13 cellular contexts compared by ENCODE assay signal in genomic region chr4:177393236-177393635, GRCh38. TPM values are rescaled to one million over a fixed set of nuclear protein-coding genes. Genes with fewer than 3 reads are reported as not detected.
DNase-seq lines count a peak whose midpoint lies in the region; ATAC-seq and TF ChIP-seq lines count a peak whose summit lies in the region.
"Had no signal": no experiment of that assay in that cellular context is flagged by ENCODE, and none has a peak within 500 bp of the region (broad histone marks: within the 10 kb centered on the region; RNA-seq: fewer than 3 reads in every experiment).

No MANE protein-coding gene starts in this region.

- H3K4me2 ChIP-seq in PC-9, result no peak overlapping the region

- H3K4me3 Mint-ChIP-seq in CD8-positive, alpha-beta memory T cell, result peak overlapping the region in 5 of 7 donors; percentile 27 to 72 (median 54)
- no peak overlapping the region for H3K4me3 Mint-ChIP-seq in activated naive CD8-positive, alpha-beta T cell treated with anti-CD3 and anti-CD28 coated beads for 36 hours
- H3K4me3 Mint-ChIP-seq: stimulated activated memory B cell treated with anti-CD40 and anti-IgM and Interleukin-4, amounts not matched to agents 10 μg/mL and 1 μg/mL and 100 μg/mL, for 72 hours had no signal

- no TSS peak for BruUV-seq in PC-9 (replicated peaks; lab: Mats Ljungman, UMichigan)

- H2AFZ ChIP-seq in PC-9, result no peak overlapping the region

- peaks cover 15% of the 10 kb centered on the region for H3K4me1 ChIP-seq in CD8-positive, alpha-beta memory T cell (ENCODE audit: insufficient read depth, low read length)
- no peaks in the 10 kb centered on the region for H3K4me1 ChIP-seq in PC-9 (replicated peaks; ENCODE audit: insufficient read depth)

- H3K36me3 Mint-ChIP-seq in CD8-positive, alpha-beta memory T cell, result peaks cover 0 to 4% (median 0%) of the 10 kb centered on the region in 3 donors
- no peaks in the 10 kb centered on the region for H3K36me3 Mint-ChIP-seq in activated naive CD8-positive, alpha-beta T cell treated with anti-CD3 and anti-CD28 coated beads for 36 hours
- H3K36me3 Mint-ChIP-seq: stimulated activated memory B cell treated with anti-CD40 and anti-IgM and Interleukin-4, amounts not matched to agents 10 μg/mL and 1 μg/mL and 100 μg/mL, for 72 hours had no signal

- no peak for TF ChIP-seq CTCF in PC-9 (conservative IDR thresholded peaks at IDR 0.05)

- no peaks in the 10 kb centered on the region for H3K9me2 ChIP-seq in PC-9 (ENCODE audit: insufficient read depth)

- in situ Hi-C loops in KBM-7 (cut with MboI; ENCODE audit: low pct_unique_long_range_greater_than_20kb, low sequenced_read_pairs), result no loop called here

- H3F3A ChIP-seq in PC-9 (ENCODE audit: insufficient read depth, low read depth), result no peaks in the 10 kb centered on the region

- no peak overlapping the region for H3K27ac ChIP-seq in CD8-positive, alpha-beta memory T cell (ENCODE audit: low read depth, low read length)
- no peak overlapping the region for H3K27ac ChIP-seq in PC-9
- H3K27ac ChIP-seq: C4-2B, neutrophil had no signal

- H3K27me3 ChIP-seq in CD8-positive, alpha-beta memory T cell (ENCODE audit: insufficient read depth, low read length, poor library complexity, severe bottlenecking), result no peaks in the 10 kb centered on the region
- H3K27me3 ChIP-seq in PC-9 (ENCODE audit: insufficient read depth, low read depth), result no peaks in the 10 kb centered on the region
- H3K27me3 ChIP-seq: neutrophil had no signal

- peak; percentile 61 for ATAC-seq in GM19395 (IDR thresholded peaks at IDR 0.05; ENCODE audit: unreplicated experiment)
- ATAC-seq: stimulated activated memory B cell treated with anti-CD40 and anti-IgM and Interleukin-4, amounts not matched to agents 10 μg/mL and 1 μg/mL and 100 μg/mL, for 72 hours had no signal

- peaks cover 21 to 26% (median 24%) of the 10 kb centered on the region in 3 donors for H3K4me1 Mint-ChIP-seq in CD8-positive, alpha-beta memory T cell
- H3K4me1 Mint-ChIP-seq in activated naive CD8-positive, alpha-beta T cell treated with anti-CD3 and anti-CD28 coated beads for 36 hours, result peaks cover 17% of the 10 kb centered on the region
- H3K4me1 Mint-ChIP-seq: stimulated activated memory B cell treated with anti-CD40 and anti-IgM and Interleukin-4, amounts not matched to agents 10 μg/mL and 1 μg/mL and 100 μg/mL, for 72 hours had no signal

- no peaks in the 10 kb centered on the region for H3K9me3 ChIP-seq in CD8-positive, alpha-beta memory T cell (ENCODE audit: low read length)
- no peaks in the 10 kb centered on the region for H3K9me3 ChIP-seq in PC-9 (ENCODE audit: insufficient read depth, low read depth)
- H3K9me3 ChIP-seq: neutrophil had no signal

- intact Hi-C loops in PC-9 (cut with micrococcal nuclease; ENCODE audit: unreplicated experiment), result no loop called here

- H4K20me1 ChIP-seq in PC-9 (ENCODE audit: insufficient read depth), result no peaks in the 10 kb centered on the region

- H3K36me3 ChIP-seq in CD8-positive, alpha-beta memory T cell (ENCODE audit: insufficient read depth, low read length), result no peaks in the 10 kb centered on the region
- H3K36me3 ChIP-seq in PC-9 (ENCODE audit: low read depth), result no peaks in the 10 kb centered on the region
- H3K36me3 ChIP-seq: neutrophil had no signal

- H3K4me3 ChIP-seq in CD8-positive, alpha-beta memory T cell (ENCODE audit: low read length), result no peak overlapping the region
- H3K4me3 ChIP-seq in PC-9, result no peak overlapping the region

- peak overlapping the region in 5 of 8 donors; percentile 55 to 91 (median 79) for H3K27ac Mint-ChIP-seq in CD8-positive, alpha-beta memory T cell
- H3K27ac Mint-ChIP-seq in activated naive CD8-positive, alpha-beta T cell treated with anti-CD3 and anti-CD28 coated beads for 36 hours, result no peak overlapping the region
- H3K27ac Mint-ChIP-seq: stimulated activated memory B cell treated with anti-CD40 and anti-IgM and Interleukin-4, amounts not matched to agents 10 μg/mL and 1 μg/mL and 100 μg/mL, for 72 hours had no signal

- H3K27me3 Mint-ChIP-seq in CD8-positive, alpha-beta memory T cell, result peaks cover 0 to 5% of the 10 kb centered on the region in 2 donors
- no peaks in the 10 kb centered on the region for H3K27me3 Mint-ChIP-seq in activated naive CD8-positive, alpha-beta T cell treated with anti-CD3 and anti-CD28 coated beads for 36 hours

- CTCF ChIA-PET in CD8-positive, alpha-beta memory T cell (lab: Charles Lee), result no interaction called here
- CTCF ChIA-PET in PC-9 (lab: Charles Lee), result interaction anchor here (0.5 kb wide), 1 partner anchor 403 kb away, joined by 6 read pairs; no protein-coding TSS in a partner anchor

- no peaks in the 10 kb centered on the region for H3K9me3 Mint-ChIP-seq in CD8-positive, alpha-beta memory T cell
- no peaks in the 10 kb centered on the region for H3K9me3 Mint-ChIP-seq in activated naive CD8-positive, alpha-beta T cell treated with anti-CD3 and anti-CD28 coated beads for 36 hours

- H3K79me2 ChIP-seq in PC-9 (ENCODE audit: low read depth), result no peaks in the 10 kb centered on the region

- POLR2A ChIA-PET in CD8-positive, alpha-beta memory T cell (lab: Charles Lee), result no interaction called here
- POLR2A ChIA-PET in PC-9 (lab: Charles Lee; ENCODE audit: unreplicated experiment), result interaction anchor here (0.6 kb wide), 1 partner anchor 1081 kb away, joined by 3 read pairs; no protein-coding TSS in a partner anchor

- peak in 2 of 5 donors; percentile 27 to 64 for DNase-seq in CD8-positive, alpha-beta memory T cell
- DNase-seq in KBM-7 (peak; percentile 8), PC-9 (no peak), NCI-H1092 (lab: John Stamatoyannopoulos, UW) (no peak), NCI-H526 (lab: John Stamatoyannopoulos, UW) (no peak), OCI-M2 (lab: John Stamatoyannopoulos, UW; ENCODE audit: unreplicated experiment) (no peak)
- DNase-seq in activated naive CD8-positive, alpha-beta T cell treated with anti-CD3 and anti-CD28 coated beads for 36 hours, result peak; percentile 22
- DNase-seq: NCI-H1092 treated with DMSO at 0.1 percent for 48 hours, NCI-H748 treated with DMSO at 0.1 percent for 48 hours had no signal

RNA-seq across cellular contexts. Expression of gene AGA, which starts 49.0 kb away (rescaled TPM):
- 10 to 100 TPM; 15.1 to 16.8 TPM for total RNA-seq in CD8-positive, alpha-beta memory T cell
- 40.7 TPM for polyA plus RNA-seq in CD8-positive, alpha-beta memory T cell
- 10 to 100 TPM; 14.0 to 14.7 TPM for total RNA-seq in activated naive CD8-positive, alpha-beta T cell treated with anti-CD3 and anti-CD28 coated beads for 36 hours
- total RNA-seq in PC-9 (2021), result 13.8 and 17.0 TPM in 2 replicates

Comparison
In these comparisons a context has a peak if more than half of its experiments do, and no peak if none do; other contexts are left out.
1. DNase-seq: peak in KBM-7 (single experiment) and activated naive CD8-positive, alpha-beta T cell treated with anti-CD3 and anti-CD28 coated beads for 36 hours (single experiment); none in PC-9 (0 of 2), NCI-H1092 (single experiment), NCI-H526 (0 of 2) and OCI-M2 (single experiment).